10 cellular contexts compared by ENCODE assay signal in genomic region chr13:40922437-40923040, GRCh38.
DNase-seq lines count a peak whose midpoint lies in the region; ATAC-seq and TF ChIP-seq lines count a peak whose summit lies in the region.
"Had no signal": no experiment of that assay in that cellular context is flagged by ENCODE, and none has a peak within 500 bp of the region (broad histone marks: within the 10 kb centered on the region; RNA-seq: fewer than 3 reads in every experiment).

No MANE protein-coding gene starts in this region.

- DNase-seq in CD8-positive, alpha-beta T cell, result no peak
- DNase-seq in HEK293T (ENCODE audit: extremely low spot score), result peak; percentile 8
- DNase-seq in naive thymus-derived CD8-positive, alpha-beta T cell, result peak in 2 of 10 donors; percentile 11 to 13
- DNase-seq in NCI-H2081 treated with DMSO at 0.1 percent for 48 hours (lab: John Stamatoyannopoulos, UW), result no peak
- DNase-seq in DMS79 treated with DMSO at 0.1 percent for 48 hours (lab: John Stamatoyannopoulos, UW), result no peak
- no peak for DNase-seq in OCI-LY7 (ENCODE audit: low spot score)
- no peak for DNase-seq in A673 (ENCODE audit: low spot score)

- ATAC-seq in CD8-positive, alpha-beta T cell, result no peak
- no peak for ATAC-seq in naive thymus-derived CD8-positive, alpha-beta T cell

- H2AFZ ChIP-seq in OCI-LY7 (ENCODE audit: low read length), result no peak overlapping the region

- H3K27me3 Mint-ChIP-seq in CD8-positive, alpha-beta T cell (ENCODE audit: low read depth), result no peaks in the 10 kb centered on the region
- no peaks in the 10 kb centered on the region for H3K27me3 Mint-ChIP-seq in naive thymus-derived CD8-positive, alpha-beta T cell

- peak overlapping the region; percentile 59 for H3K4me3 Mint-ChIP-seq in CD8-positive, alpha-beta T cell
- H3K4me3 Mint-ChIP-seq in naive thymus-derived CD8-positive, alpha-beta T cell, result peak overlapping the region; percentile 43 to 97 (median 73)

- POLR2A ChIA-PET in CD8-positive, alpha-beta T cell (lab: Charles Lee), result interaction anchor here (1.0 to 1.9 kb wide), 8 partner anchors 10 to 151 kb away, joined by 3 to 18 read pairs (median 5); partner anchors contain the start of genes ELF1, MRPS31, SLC25A15 and WBP4
- POLR2A ChIA-PET in HEK293T (lab: Yijun Ruan, JAX), result no interaction called here
- POLR2A ChIA-PET in naive thymus-derived CD8-positive, alpha-beta T cell (lab: Charles Lee), result interaction anchor here (1.0 to 2.9 kb wide), 9 partner anchors 12 to 435 kb away, joined by 3 to 26 read pairs (median 9); partner anchors contain the start of genes ELF1, MRPS31, SLC25A15 and WBP4
- POLR2A ChIA-PET in OCI-LY7 (lab: Charles Lee), result interaction anchor here (0.6 to 3.6 kb wide), 6 partner anchors 10 to 137 kb away, joined by 3 to 11 read pairs (median 4); partner anchors contain the start of gene ELF1
- POLR2A ChIA-PET in A673 (lab: Charles Lee; ENCODE audit: low non-redundant PET), result no interaction called here

- no peaks in the 10 kb centered on the region for H3K27me3 ChIP-seq in CD8-positive, alpha-beta T cell (ENCODE audit: insufficient read depth, low read length)
- H3K27me3 ChIP-seq in duodenal mucosa (ENCODE audit: control insufficient read depth in 1 of 2, insufficient read depth in 2 of 2, low read length in 2 of 2), result no peaks in the 10 kb centered on the region
- no peaks in the 10 kb centered on the region for H3K27me3 ChIP-seq in A673 (replicated peaks; ENCODE audit: insufficient read depth, low read depth, low read length, poor library complexity)
- H3K27me3 ChIP-seq: adrenal gland, pancreas had no signal

- H3K27ac Mint-ChIP-seq in CD8-positive, alpha-beta T cell, result peak overlapping the region; percentile 82
- peak overlapping the region; percentile 27 to 98 (median 78) for H3K27ac Mint-ChIP-seq in naive thymus-derived CD8-positive, alpha-beta T cell

- CTCF ChIA-PET in CD8-positive, alpha-beta T cell (lab: Charles Lee), result interaction anchor here (0.9 to 2.9 kb wide), 4 partner anchors 14 to 138 kb away, joined by 3 to 8 read pairs (median 5); no protein-coding TSS in a partner anchor
- CTCF ChIA-PET in HEK293T (lab: Yijun Ruan, JAX) (no interaction called here), OCI-LY7 (lab: Charles Lee; ENCODE audit: unreplicated experiment) (interaction anchor here (0.6 to 1.2 kb wide), 5 partner anchors 12 to 228 kb away, joined by 3 to 13 read pairs (median 3); no protein-coding TSS in a partner anchor), A673 (lab: Charles Lee) (interaction anchor here (0.5 kb wide), 1 partner anchor 28 kb away, joined by 4 read pairs; no protein-coding TSS in a partner anchor)

- peaks cover 10% of the 10 kb centered on the region; the same call in 1 of the 2 replicates for H3K79me2 ChIP-seq in OCI-LY7 (ENCODE audit: insufficient read depth, low read depth, low read length)

- H3K4me3 ChIP-seq in CD8-positive, alpha-beta T cell (ENCODE audit: low read depth, low read length), result no peak overlapping the region
- peak overlapping the region; percentile 51 to 54 for H3K4me3 ChIP-seq in duodenal mucosa (ENCODE audit: low read depth in 1 of 2, low read length in 2 of 2)
- no peak overlapping the region for H3K4me3 ChIP-seq in OCI-LY7 (ENCODE audit: low read depth, low read length, poor library complexity, severe bottlenecking)
- no peak overlapping the region for H3K4me3 ChIP-seq in A673 (ENCODE audit: low read depth, low read length, poor library complexity, severe bottlenecking)

- H3K9me3 Mint-ChIP-seq in CD8-positive, alpha-beta T cell, result no peaks in the 10 kb centered on the region
- H3K9me3 Mint-ChIP-seq in naive thymus-derived CD8-positive, alpha-beta T cell, result peaks cover 0 to 2% (median 0%) of the 10 kb centered on the region in 9 donors

- no peaks in the 10 kb centered on the region for H4K20me1 ChIP-seq in OCI-LY7 (ENCODE audit: insufficient read depth, low read length)

- H3K9me3 ChIP-seq in CD8-positive, alpha-beta T cell (ENCODE audit: low read length), result no peaks in the 10 kb centered on the region
- no peaks in the 10 kb centered on the region for H3K9me3 ChIP-seq in duodenal mucosa (ENCODE audit: control insufficient read depth in 1 of 2, low read length in 2 of 2)
- H3K9me3 ChIP-seq in OCI-LY7 (ENCODE audit: low read length), result no peaks in the 10 kb centered on the region
- no peaks in the 10 kb centered on the region for H3K9me3 ChIP-seq in A673 (ENCODE audit: low read depth, low read length, poor library complexity, severe bottlenecking)
- H3K9me3 ChIP-seq: adrenal gland, pancreas had no signal

- BruUV-seq in OCI-LY7 (replicated peaks; lab: Mats Ljungman, UMichigan), result no TSS peak
- BruUV-seq in A673 (replicated peaks; lab: Mats Ljungman, UMichigan), result no TSS peak

- H3K36me3 ChIP-seq in CD8-positive, alpha-beta T cell (ENCODE audit: insufficient read depth, low read length), result no peaks in the 10 kb centered on the region
- H3K36me3 ChIP-seq in duodenal mucosa (ENCODE audit: control insufficient read depth in 1 of 2, insufficient read depth in 2 of 2, low read length in 2 of 2) (no peaks in the 10 kb centered on the region), OCI-LY7 (ENCODE audit: insufficient read depth, low read length) (peaks cover 26% of the 10 kb centered on the region), A673 (ENCODE audit: insufficient read depth, low read length, poor library complexity, severe bottlenecking) (no peaks in the 10 kb centered on the region)
- H3K36me3 ChIP-seq: adrenal gland, pancreas had no signal

- H3K36me3 Mint-ChIP-seq in CD8-positive, alpha-beta T cell, result peaks cover 8% of the 10 kb centered on the region
- peaks cover 0 to 2% (median 2%) of the 10 kb centered on the region in 3 donors for H3K36me3 Mint-ChIP-seq in naive thymus-derived CD8-positive, alpha-beta T cell

- peak overlapping the region in 1 of 2 donors; percentile 43 for H3K9ac ChIP-seq in duodenal mucosa (ENCODE audit: low read depth in 1 of 2, low read length in 2 of 2)

- intact Hi-C loops in CD8-positive, alpha-beta T cell (cut with DNase I, micrococcal nuclease), result loop anchor here in 1 of 2 experiments (2.0 to 10.0 kb wide), 5 partner anchors 65 to 392 kb away; partner anchors contain the start of genes KBTBD6, KBTBD7, MTRF1 and NAA16
- intact Hi-C loops in OCI-LY7 (cut with micrococcal nuclease; ENCODE audit: unreplicated experiment) (loop anchor here (10.0 kb wide), 1 partner anchor 228 kb away; no protein-coding TSS in a partner anchor), A673 (cut with micrococcal nuclease; ENCODE audit: unreplicated experiment) (no loop called here)

- no peak for TF ChIP-seq CTCF in CD8-positive, alpha-beta T cell (IDR thresholded peaks at IDR 0.05)
- TF ChIP-seq CTCF in OCI-LY7 (conservative IDR thresholded peaks at IDR 0.05; ENCODE audit: low read length), result no peak
- TF ChIP-seq CTCF in A673 (conservative IDR thresholded peaks at IDR 0.05; ENCODE audit: low read depth, low read length), result no peak

- peaks cover 27% of the 10 kb centered on the region for H3K4me1 Mint-ChIP-seq in CD8-positive, alpha-beta T cell (ENCODE audit: low read depth)
- peaks cover 11 to 27% (median 24%) of the 10 kb centered on the region in 4 donors for H3K4me1 Mint-ChIP-seq in naive thymus-derived CD8-positive, alpha-beta T cell

- no peak overlapping the region for H3K27ac ChIP-seq in CD8-positive, alpha-beta T cell (ENCODE audit: low read depth, low read length)
- H3K27ac ChIP-seq in duodenal mucosa (ENCODE audit: low read depth, low read length) (peak overlapping the region; percentile 47), OCI-LY7 (ENCODE audit: low read depth, low read length, poor library complexity, severe bottlenecking) (no peak overlapping the region), A673 (ENCODE audit: low read depth, low read length, poor library complexity, severe bottlenecking) (no peak overlapping the region)

- no peak overlapping the region for H3K4me2 ChIP-seq in OCI-LY7 (ENCODE audit: low read length)

- no peaks in the 10 kb centered on the region for H3K9me2 ChIP-seq in OCI-LY7 (ENCODE audit: insufficient read depth, low read length)

- peaks cover 8% of the 10 kb centered on the region for H3K4me1 ChIP-seq in CD8-positive, alpha-beta T cell (ENCODE audit: insufficient read depth, low read length)
- H3K4me1 ChIP-seq in duodenal mucosa (ENCODE audit: control insufficient read depth in 1 of 2, insufficient read depth in 2 of 2, low read length in 2 of 2) (peaks cover 5 to 6% of the 10 kb centered on the region in 2 donors), OCI-LY7 (ENCODE audit: insufficient read depth, low read length, poor library complexity, severe bottlenecking) (peaks cover 8% of the 10 kb centered on the region), A673 (ENCODE audit: insufficient read depth, low read length, poor library complexity, severe bottlenecking) (no peaks in the 10 kb centered on the region)

TF ChIP-seq in HEK293T, 16 proteins besides CTCF, POLR2A, EP300 and RAD21:
- TF ChIP-seq SP1 (IDR thresholded peaks at IDR 0.05) (no peak), NFRKB (IDR thresholded peaks at IDR 0.05) (no peak), FOXK2 (IDR thresholded peaks at IDR 0.05) (no peak), HDGF (IDR thresholded peaks at IDR 0.05; ENCODE audit: borderline replicate concordance) (no peak), FOXM1 (IDR thresholded peaks at IDR 0.05; ENCODE audit: borderline replicate concordance) (no peak), LEF1 (IDR thresholded peaks at IDR 0.05; ENCODE audit: borderline replicate concordance) (no peak), ARNT (IDR thresholded peaks at IDR 0.05) (no peak), PKNOX1 (IDR thresholded peaks at IDR 0.05) (no peak), CTBP1 (IDR thresholded peaks at IDR 0.05; ENCODE audit: borderline replicate concordance) (no peak), TARDBP (IDR thresholded peaks at IDR 0.05) (no peak), BHLHE40 (IDR thresholded peaks at IDR 0.05; ENCODE audit: borderline replicate concordance) (no peak), ZNF384 (IDR thresholded peaks at IDR 0.05) (no peak), FOXA1 (IDR thresholded peaks at IDR 0.05) (no peak), ELF4 (IDR thresholded peaks at IDR 0.05) (no peak), SUZ12 (IDR thresholded peaks at IDR 0.05) (no peak), L3MBTL2 (conservative IDR thresholded peaks at IDR 0.05) (no peak)
TF ChIP-seq in HEK293T: peak in this region for 0.

Comparison
In these comparisons a context has a peak if more than half of its experiments do, and no peak if none do; other contexts are left out.
1. H3K4me3 ChIP-seq: peak in duodenal mucosa (2 of 2); none in CD8-positive, alpha-beta T cell (single experiment), OCI-LY7 (single experiment) and A673 (single experiment).
2. POLR2A ChIA-PET loops: an anchor here in CD8-positive, alpha-beta T cell (1.0 to 1.9 kb wide), naive thymus-derived CD8-positive, alpha-beta T cell (1.0 to 2.9 kb wide) and OCI-LY7 (0.6 to 3.6 kb wide); none called in HEK293T and A673.